ENCODE assay signal across 28 cellular contexts in genomic region chr6:41843178-41843577, GRCh38. TPM values are rescaled to one million over a fixed set of nuclear protein-coding genes. Genes with fewer than 3 reads are reported as not detected.
DNase-seq lines count a peak whose midpoint lies in the region; ATAC-seq, FAIRE-seq and TF ChIP-seq lines count a peak whose summit lies in the region.
"Had no signal": no experiment of that assay in that cellular context is flagged by ENCODE, and none has a peak within 500 bp of the region (broad histone marks: within the 10 kb centered on the region; RNA-seq: fewer than 3 reads in every experiment).

No MANE protein-coding gene starts in this region.

- TF ChIP-seq POLR2A in K562 (conservative IDR thresholded peaks at IDR 0.05): no peak

- in situ Hi-C loops in K562 (cut with MboI): no loop called here

- TF ChIP-seq CTCF in K562 (IDR thresholded peaks at IDR 0.05 in 2 of 3, conservative IDR thresholded peaks at IDR 0.05 in 1 of 3; ENCODE audit: insufficient read depth in 2 of 3, low read depth in 1 of 3, low read length in 3 of 3): no peak
- no peak for TF ChIP-seq CTCF in neural progenitor cell (IDR thresholded peaks at IDR 0.05)

- H3K36me3 Mint-ChIP-seq in activated naive CD8-positive, alpha-beta T cell treated with anti-CD3 and anti-CD28 coated beads, Interleukin-2, amount 10 ng/mL, durations not matched to agents 7 days and 5 days: no peaks in the 10 kb centered on the region
- no peaks in the 10 kb centered on the region for H3K36me3 Mint-ChIP-seq in activated naive CD8-positive, alpha-beta T cell treated with anti-CD3 and anti-CD28 coated beads, Interleukin-2, amount 50 U/mL, for 24 hours (ENCODE audit: low read depth)
- peaks cover 5% of the 10 kb centered on the region for H3K36me3 Mint-ChIP-seq in neural progenitor cell
- H3K36me3 Mint-ChIP-seq in activated T-cell treated with anti-CD3 and anti-CD28 coated beads, Interleukin-2, amount 50 U/mL, for 24 hours (ENCODE audit: low read depth): no peaks in the 10 kb centered on the region
- H3K36me3 Mint-ChIP-seq: CD4-positive, alpha-beta memory T cell; CD4-positive, CD25-positive, alpha-beta regulatory T cell had no signal

- DNase-seq in activated naive CD8-positive, alpha-beta T cell treated with anti-CD3 and anti-CD28 coated beads, Interleukin-2, amount 10 ng/mL, durations not matched to agents 7 days and 5 days: no peak
- no peak for DNase-seq in activated naive CD8-positive, alpha-beta T cell treated with anti-CD3 and anti-CD28 coated beads, Interleukin-2, amount 50 U/mL, for 24 hours
- DNase-seq in K562 (ENCODE audit: extremely low read depth in 1 of 4, low spot score in 3 of 4) (no peak), neural progenitor cell (ENCODE audit: low spot score) (no peak), NAMALWA (ENCODE audit: low spot score) (no peak), NCI-H1436 treated with DMSO at 0.1 percent for 48 hours (lab: John Stamatoyannopoulos, UW) (no peak)
- DNase-seq in activated T-cell treated with anti-CD3 and anti-CD28 coated beads, Interleukin-2, amount 50 U/mL, for 24 hours: no peak
- DNase-seq: 8988T; ACHN; BE2C; C1 segment of cervical spinal cord; CD4-positive, alpha-beta memory T cell; CD4-positive, CD25-positive, alpha-beta regulatory T cell; CD8-positive, alpha-beta memory T cell; COR-L47; DMS 273 treated with DMSO at 0.1 percent for 48 hours; DMS153; DMS53; DMS79; DND-41; EL; GDM1 had no signal

- WGBS in K562 (ENCODE audit: insufficient coverage, low coverage, missing lambda C conversion rate): 76% methylated on average over 9 of the region's 9 CpGs

- H3K4me1 ChIP-seq in K562 (replicated peaks in 1 of 2; ENCODE audit: control insufficient read depth in 2 of 2, insufficient read depth in 2 of 2, low read length in 2 of 2) (peaks cover 2 to 7% of the 10 kb centered on the region in 2 experiments; a peak in 3 of 5 replicates), neural progenitor cell (no peaks in the 10 kb centered on the region)
- H3K4me1 ChIP-seq: BE2C had no signal

- no peak overlapping the region for H2AFZ ChIP-seq in K562 (ENCODE audit: low read depth, low read length)
- H2AFZ ChIP-seq in neural progenitor cell (replicated peaks): no peak overlapping the region

- H3K79me2 ChIP-seq in K562 (ENCODE audit: control insufficient read depth, insufficient read depth, low read length): no peaks in the 10 kb centered on the region
- H3K79me2 ChIP-seq in neural progenitor cell (ENCODE audit: low read depth): peaks cover 47% of the 10 kb centered on the region

- H3K27me3 ChIP-seq in K562 (ENCODE audit: control insufficient read depth in 2 of 2, insufficient read depth in 2 of 2, low read length in 2 of 2): no peaks in the 10 kb centered on the region
- no peaks in the 10 kb centered on the region for H3K27me3 ChIP-seq in neural progenitor cell
- H3K27me3 ChIP-seq: BE2C, BLaER1 had no signal

- no peaks in the 10 kb centered on the region for H3K27me3 Mint-ChIP-seq in activated naive CD8-positive, alpha-beta T cell treated with anti-CD3 and anti-CD28 coated beads, Interleukin-2, amount 10 ng/mL, durations not matched to agents 7 days and 5 days
- H3K27me3 Mint-ChIP-seq in activated naive CD8-positive, alpha-beta T cell treated with anti-CD3 and anti-CD28 coated beads, Interleukin-2, amount 50 U/mL, for 24 hours: no peaks in the 10 kb centered on the region
- H3K27me3 Mint-ChIP-seq in neural progenitor cell (ENCODE audit: insufficient read depth, low read depth): no peaks in the 10 kb centered on the region
- H3K27me3 Mint-ChIP-seq in activated T-cell treated with anti-CD3 and anti-CD28 coated beads, Interleukin-2, amount 50 U/mL, for 24 hours: no peaks in the 10 kb centered on the region
- H3K27me3 Mint-ChIP-seq: CD4-positive, alpha-beta memory T cell; CD4-positive, CD25-positive, alpha-beta regulatory T cell; CD8-positive, alpha-beta memory T cell had no signal

- no peak for FAIRE-seq in K562 (lab: Jason Lieb, UNC)
- FAIRE-seq: A204.1, GM12878, GM12892, GM18507 had no signal

- H3K9me3 ChIP-seq in K562 (replicated peaks; ENCODE audit: control insufficient read depth, insufficient read depth, low read depth, low read length) (no peaks in the 10 kb centered on the region; the same call in 1 of the 2 replicates), neural progenitor cell (ENCODE audit: low read depth) (no peaks in the 10 kb centered on the region)
- H3K9me3 ChIP-seq: BE2C, BLaER1 had no signal

- H3K36me3 ChIP-seq in K562 (ENCODE audit: control insufficient read depth, insufficient read depth, low read length): no peaks in the 10 kb centered on the region
- H3K36me3 ChIP-seq in neural progenitor cell: no peaks in the 10 kb centered on the region
- H3K36me3 ChIP-seq: BE2C had no signal

- H3K4me2 ChIP-seq in K562 (ENCODE audit: insufficient read depth, low read length): no peak overlapping the region
- no peak overlapping the region for H3K4me2 ChIP-seq in neural progenitor cell
- H3K4me2 ChIP-seq: BLaER1 had no signal

- no peak for TF ChIP-seq EP300 in K562 (IDR thresholded peaks at IDR 0.05; ENCODE audit: low read length)

- H3K27ac Mint-ChIP-seq in activated naive CD8-positive, alpha-beta T cell treated with anti-CD3 and anti-CD28 coated beads, Interleukin-2, amount 10 ng/mL, durations not matched to agents 7 days and 5 days: peak overlapping the region; percentile 54
- no peak overlapping the region for H3K27ac Mint-ChIP-seq in activated naive CD8-positive, alpha-beta T cell treated with anti-CD3 and anti-CD28 coated beads, Interleukin-2, amount 50 U/mL, for 24 hours
- peak overlapping the region; percentile 81 for H3K27ac Mint-ChIP-seq in neural progenitor cell
- H3K27ac Mint-ChIP-seq in activated T-cell treated with anti-CD3 and anti-CD28 coated beads, Interleukin-2, amount 50 U/mL, for 24 hours: no peak overlapping the region
- H3K27ac Mint-ChIP-seq: CD14-positive monocyte; CD4-positive, alpha-beta memory T cell; CD4-positive, CD25-positive, alpha-beta regulatory T cell; CD8-positive, alpha-beta memory T cell had no signal

- H3K4me3 ChIP-seq in K562 (no peak overlapping the region), neural progenitor cell (no peak overlapping the region)
- H3K4me3 ChIP-seq: BLaER1, GM12878 had no signal

- H3K9me1 ChIP-seq in K562 (ENCODE audit: control insufficient read depth, insufficient read depth, low read length): no peaks in the 10 kb centered on the region

- no peaks in the 10 kb centered on the region for H4K20me1 ChIP-seq in K562 (replicated peaks; ENCODE audit: control insufficient read depth, insufficient read depth, low read length)
- H4K20me1 ChIP-seq in neural progenitor cell (ENCODE audit: low read depth): peaks cover 5% of the 10 kb centered on the region

- peaks cover 9% of the 10 kb centered on the region for H3K4me1 Mint-ChIP-seq in activated naive CD8-positive, alpha-beta T cell treated with anti-CD3 and anti-CD28 coated beads, Interleukin-2, amount 10 ng/mL, durations not matched to agents 7 days and 5 days
- peaks cover 2% of the 10 kb centered on the region for H3K4me1 Mint-ChIP-seq in activated naive CD8-positive, alpha-beta T cell treated with anti-CD3 and anti-CD28 coated beads, Interleukin-2, amount 50 U/mL, for 24 hours
- no peaks in the 10 kb centered on the region for H3K4me1 Mint-ChIP-seq in neural progenitor cell
- peaks cover 8% of the 10 kb centered on the region for H3K4me1 Mint-ChIP-seq in activated T-cell treated with anti-CD3 and anti-CD28 coated beads, Interleukin-2, amount 50 U/mL, for 24 hours (ENCODE audit: low read depth)

- BruUV-seq in K562 (replicated peaks; lab: Mats Ljungman, UMichigan): no TSS peak

- no peaks in the 10 kb centered on the region for H3F3A ChIP-seq in neural progenitor cell (ENCODE audit: low read depth)

- no peak for ATAC-seq in activated naive CD8-positive, alpha-beta T cell treated with anti-CD3 and anti-CD28 coated beads, Interleukin-2, amount 10 ng/mL, durations not matched to agents 7 days and 5 days (ENCODE audit: low read depth)
- ATAC-seq in activated naive CD8-positive, alpha-beta T cell treated with anti-CD3 and anti-CD28 coated beads, Interleukin-2, amount 50 U/mL, for 24 hours: no peak
- ATAC-seq in K562: no peak
- ATAC-seq: GM12878 had no signal

- H3K4me3 Mint-ChIP-seq in activated naive CD8-positive, alpha-beta T cell treated with anti-CD3 and anti-CD28 coated beads, Interleukin-2, amount 10 ng/mL, durations not matched to agents 7 days and 5 days: no peak overlapping the region
- H3K4me3 Mint-ChIP-seq in activated naive CD8-positive, alpha-beta T cell treated with anti-CD3 and anti-CD28 coated beads, Interleukin-2, amount 50 U/mL, for 24 hours: no peak overlapping the region
- H3K4me3 Mint-ChIP-seq in neural progenitor cell: no peak overlapping the region
- H3K4me3 Mint-ChIP-seq in activated T-cell treated with anti-CD3 and anti-CD28 coated beads, Interleukin-2, amount 50 U/mL, for 24 hours: no peak overlapping the region
- H3K4me3 Mint-ChIP-seq: CD14-positive monocyte; CD4-positive, alpha-beta memory T cell; CD4-positive, CD25-positive, alpha-beta regulatory T cell; CD8-positive, alpha-beta memory T cell had no signal

- H3K9me3 Mint-ChIP-seq in activated naive CD8-positive, alpha-beta T cell treated with anti-CD3 and anti-CD28 coated beads, Interleukin-2, amount 10 ng/mL, durations not matched to agents 7 days and 5 days: no peaks in the 10 kb centered on the region
- no peaks in the 10 kb centered on the region for H3K9me3 Mint-ChIP-seq in activated naive CD8-positive, alpha-beta T cell treated with anti-CD3 and anti-CD28 coated beads, Interleukin-2, amount 50 U/mL, for 24 hours
- H3K9me3 Mint-ChIP-seq in neural progenitor cell: no peaks in the 10 kb centered on the region
- H3K9me3 Mint-ChIP-seq in activated T-cell treated with anti-CD3 and anti-CD28 coated beads, Interleukin-2, amount 50 U/mL, for 24 hours: no peaks in the 10 kb centered on the region
- H3K9me3 Mint-ChIP-seq: CD14-positive monocyte; CD4-positive, CD25-positive, alpha-beta regulatory T cell; CD8-positive, alpha-beta memory T cell had no signal

- intact Hi-C loops in K562 (cut with micrococcal nuclease): no loop called here

- H3K27ac ChIP-seq in K562 (ENCODE audit: extremely low read depth, low read depth, low read length) (no peak overlapping the region), neural progenitor cell (no peak overlapping the region)
- H3K27ac ChIP-seq: BLaER1 had no signal

- POLR2A ChIA-PET in activated naive CD8-positive, alpha-beta T cell treated with anti-CD3 and anti-CD28 coated beads, Interleukin-2, amount 10 ng/mL, durations not matched to agents 7 days and 5 days (lab: Charles Lee): no interaction called here
- POLR2A ChIA-PET in K562 (lab: Yijun Ruan, JAX): interaction anchor here (0.6 to 0.8 kb wide), 2 partner anchors 93 to 208 kb away, joined by 3 to 4 read pairs; no protein-coding TSS in a partner anchor

- CTCF ChIA-PET in K562 (lab: Yijun Ruan, JAX; ENCODE audit: low intra/inter-chr PET ratio): no interaction called here

- no peak overlapping the region for H3K9ac ChIP-seq in K562 (ENCODE audit: insufficient read depth in 1 of 2, low read depth in 2 of 2, low read length in 2 of 2)
- H3K9ac ChIP-seq in neural progenitor cell: no peak overlapping the region
- H3K9ac ChIP-seq: BLaER1 had no signal

- TF ChIP-seq RAD21 in K562 (CRISPR knock-in tag; conservative IDR thresholded peaks at IDR 0.05 in 1 of 2, IDR thresholded peaks at IDR 0.05 in 1 of 2): no peak

RNA-seq across cellular contexts. Expression of gene USP49, which starts 52.0 kb away (rescaled TPM):
- 1 to 10 TPM; 5.8 to 6.9 TPM for total RNA-seq in activated naive CD8-positive, alpha-beta T cell treated with anti-CD3 and anti-CD28 coated beads, Interleukin-2, amount 10 ng/mL, durations not matched to agents 7 days and 5 days
- 12.0 and 22.0 TPM in 2 replicates for total RNA-seq in K562 (2011; cell fraction: chromatin; rRNA removed; ENCODE audit: low replicate concordance)
- 5.8 and 7.2 TPM in 2 replicates for total RNA-seq in K562 (2011; cell fraction: nucleolus; rRNA removed)
- 14.2 and 27.4 TPM in 2 replicates for total RNA-seq in K562 (2011; cell fraction: nucleoplasm; rRNA removed)
- total RNA-seq in K562 (2014; rRNA removed) (3.9 and 4.3 TPM in 2 replicates), K562 (2014; rRNA removed; fragmentation: Illumina TruSeq; extraction: Trizol) (6.5 and 7.3 TPM in 2 replicates), K562 (2015; rRNA removed; fragmentation: Illumina TruSeq; extraction: Trizol) (4.2 and 4.7 TPM in 2 replicates), K562 (2021) (6.9 and 9.1 TPM in 2 replicates), neural progenitor cell (ENCODE audit: low replicate concordance) (25.0 and 30.7 TPM in 2 replicates)
- polyA plus RNA-seq in K562 (2011; rRNA removed) (9.7 and 9.9 TPM in 2 replicates), K562 (2014; fragmentation: Illumina TruSeq; extraction: Trizol) (7.7 and 8.5 TPM in 2 replicates), K562 (2014; fragmentation: Nextera tagmentation; extraction: Ambion mirVana) (1 to 10 TPM; 1.0 to 1.6 TPM), K562 (2014; rRNA removed) (7.8 and 8.3 TPM in 2 replicates)
- polyA plus RNA-seq in K562 (2011; cell fraction: cytosol; rRNA removed): 6.0 and 6.7 TPM in 2 replicates
- 16.2 and 20.3 TPM in 2 replicates for polyA plus RNA-seq in K562 (2011; cell fraction: nucleus; rRNA removed)
- polyA plus RNA-seq in K562 (2012): 5.9 and 6.9 TPM in 2 replicates
- polyA minus RNA-seq in K562 (2011; rRNA and poly(A)+ RNA removed): 6.4 and 7.9 TPM in 2 replicates
- 3.2 and 3.8 TPM in 2 replicates for polyA minus RNA-seq in K562 (2011; cell fraction: cytosol; rRNA and poly(A)+ RNA removed)
- 7.0 and 9.3 TPM in 2 replicates for polyA minus RNA-seq in K562 (2011; cell fraction: nucleus; rRNA and poly(A)+ RNA removed)

RNA-seq across cellular contexts. Expression of gene TOMM6, which starts 55.7 kb away (rescaled TPM):
- total RNA-seq in activated naive CD8-positive, alpha-beta T cell treated with anti-CD3 and anti-CD28 coated beads, Interleukin-2, amount 10 ng/mL, durations not matched to agents 7 days and 5 days: 100 to 1,000 TPM; 157 to 163 TPM
- total RNA-seq in K562 (2011; cell fraction: chromatin; rRNA removed; ENCODE audit: low replicate concordance): 49.6 and 52.2 TPM in 2 replicates
- total RNA-seq in K562 (2011; cell fraction: nucleolus; rRNA removed): 78.5 and 85.9 TPM in 2 replicates
- 108 and 156 TPM in 2 replicates for total RNA-seq in K562 (2011; cell fraction: nucleoplasm; rRNA removed)
- 377 and 380 TPM in 2 replicates for total RNA-seq in K562 (2014; rRNA removed)
- 754 and 831 TPM in 2 replicates for total RNA-seq in K562 (2014; rRNA removed; fragmentation: Illumina TruSeq; extraction: Trizol)
- 736 and 780 TPM in 2 replicates for total RNA-seq in K562 (2015; rRNA removed; fragmentation: Illumina TruSeq; extraction: Trizol)
- total RNA-seq in K562 (2021): 677 and 726 TPM in 2 replicates
- polyA plus RNA-seq in K562 (2011; rRNA removed): 955 and 1,065 TPM in 2 replicates
- polyA plus RNA-seq in K562 (2011; cell fraction: cytosol; rRNA removed): 1,189 and 1,772 TPM in 2 replicates
- polyA plus RNA-seq in K562 (2011; cell fraction: nucleus; rRNA removed): 229 and 402 TPM in 2 replicates
- 464 and 1,133 TPM in 2 replicates for polyA plus RNA-seq in K562 (2012)
- 1,747 and 2,097 TPM in 2 replicates for polyA plus RNA-seq in K562 (2014; fragmentation: Illumina TruSeq; extraction: Trizol)
- 1,000 to 10,000 TPM; 1,746 to 1,760 TPM for polyA plus RNA-seq in K562 (2014; fragmentation: Nextera tagmentation; extraction: Ambion mirVana)
- polyA plus RNA-seq in K562 (2014; rRNA removed): 1,029 and 1,276 TPM in 2 replicates
- polyA minus RNA-seq in K562 (2011; rRNA and poly(A)+ RNA removed): 270 and 271 TPM in 2 replicates
- polyA minus RNA-seq in K562 (2011; cell fraction: cytosol; rRNA and poly(A)+ RNA removed): 123 and 140 TPM in 2 replicates
- polyA minus RNA-seq in K562 (2011; cell fraction: nucleus; rRNA and poly(A)+ RNA removed): 28.3 and 62.3 TPM in 2 replicates
- 177 and 182 TPM in 2 replicates for total RNA-seq in neural progenitor cell (ENCODE audit: low replicate concordance)

Comparison
In these comparisons a context has a peak if more than half of its experiments do, and no peak if none do; other contexts are left out.
1. H3K27ac Mint-ChIP-seq: peak in activated naive CD8-positive, alpha-beta T cell treated with anti-CD3 and anti-CD28 coated beads, Interleukin-2, amount 10 ng/mL, durations not matched to agents 7 days and 5 days (single experiment) and neural progenitor cell (single experiment); none in activated naive CD8-positive, alpha-beta T cell treated with anti-CD3 and anti-CD28 coated beads, Interleukin-2, amount 50 U/mL, for 24 hours (single experiment) and activated T-cell treated with anti-CD3 and anti-CD28 coated beads, Interleukin-2, amount 50 U/mL, for 24 hours (single experiment).